ENCODE assay signal across 29 cellular contexts in genomic region chr21:33747420-33747819, GRCh38.
"Had no signal": no experiment of that assay in that cellular context is flagged by ENCODE, and none has a peak within 500 bp of the region (broad histone marks: within the 10 kb centered on the region; RNA-seq: fewer than 3 reads in every experiment).

No MANE protein-coding gene starts in this region.

- ATAC-seq: activated CD4-positive, CD25-positive, alpha-beta regulatory T cell treated with anti-CD3 and anti-CD28 coated beads, Interleukin-2, amount 50 U/mL, for 24 hours; activated CD8-positive, alpha-beta T cell treated with anti-CD3 and anti-CD28 coated beads for 36 hours; activated T-cell treated with anti-CD3 and anti-CD28 coated beads, Interleukin-2, amount 50 U/mL, for 72 hours; Panc1; Right ventricle myocardium inferior had no signal

- H3K27ac ChIP-seq: adrenal gland, breast epithelium, colonic mucosa, SK-N-MC, WERI-Rb-1 had no signal

- H3K36me3 Mint-ChIP-seq: activated naive CD4-positive, alpha-beta T cell treated with anti-CD3 and anti-CD28 coated beads, Interleukin-2, amount 10 ng/mL, durations not matched to agents 7 days and 5 days; activated naive CD8-positive, alpha-beta T cell treated with anti-CD3 and anti-CD28 coated beads, Interleukin-2, amount 10 ng/mL, durations not matched to agents 7 days and 5 days had no signal

- H3K4me3 Mint-ChIP-seq: activated CD8-positive, alpha-beta T cell treated with anti-CD3 and anti-CD28 coated beads for 36 hours; activated naive CD4-positive, alpha-beta T cell treated with anti-CD3 and anti-CD28 coated beads, Interleukin-2, amount 10 ng/mL, durations not matched to agents 7 days and 5 days; activated naive CD8-positive, alpha-beta T cell treated with anti-CD3 and anti-CD28 coated beads, Interleukin-2, amount 10 ng/mL, durations not matched to agents 7 days and 5 days; activated T-cell treated with anti-CD3 and anti-CD28 coated beads, Interleukin-2, amount 50 U/mL, for 72 hours had no signal

- H3K4me1 Mint-ChIP-seq: activated naive CD4-positive, alpha-beta T cell treated with anti-CD3 and anti-CD28 coated beads, Interleukin-2, amount 10 ng/mL, durations not matched to agents 7 days and 5 days; activated naive CD8-positive, alpha-beta T cell treated with anti-CD3 and anti-CD28 coated beads, Interleukin-2, amount 10 ng/mL, durations not matched to agents 7 days and 5 days had no signal

- H3K27me3 Mint-ChIP-seq: activated CD8-positive, alpha-beta T cell treated with anti-CD3 and anti-CD28 coated beads for 36 hours had no signal

- H3K27ac Mint-ChIP-seq: activated CD8-positive, alpha-beta T cell treated with anti-CD3 and anti-CD28 coated beads for 36 hours; activated naive CD4-positive, alpha-beta T cell treated with anti-CD3 and anti-CD28 coated beads, Interleukin-2, amount 10 ng/mL, durations not matched to agents 7 days and 5 days; activated naive CD8-positive, alpha-beta T cell treated with anti-CD3 and anti-CD28 coated beads, Interleukin-2, amount 10 ng/mL, durations not matched to agents 7 days and 5 days; activated T-cell treated with anti-CD3 and anti-CD28 coated beads, Interleukin-2, amount 50 U/mL, for 72 hours; activated T-helper 2 cell treated with anti-CD3 and anti-CD28 coated beads, Interferon-gamma antibody, Interleukin-2, Interleukin-4, amounts not matched to agents 10 μg/mL and 5 μg/mL and 100 μg/mL, durations not matched to agents 14 hours and 24 hours and 36 hours had no signal

- H3K36me3 ChIP-seq: adrenal gland, breast epithelium, colonic mucosa had no signal

- H3K4me3 ChIP-seq: adrenal gland, breast epithelium, colonic mucosa, SK-N-MC had no signal

- H3K9me3 ChIP-seq: colonic mucosa had no signal

- H3K4me1 ChIP-seq: breast epithelium, colonic mucosa had no signal

- DNase-seq: activated CD4-positive, alpha-beta T cell treated with anti-CD3 and anti-CD28 coated beads for 4 hours; activated CD8-positive, alpha-beta memory T cell treated with anti-CD3 and anti-CD28 coated beads, Interleukin-2, amount 50 U/mL, for 4 hours; activated CD8-positive, alpha-beta T cell treated with anti-CD3 and anti-CD28 coated beads for 36 hours; activated gamma-delta T cell treated with Interleukin-2 at 50 U/mL for 16 hours; activated naive CD4-positive, alpha-beta T cell treated with anti-CD3 and anti-CD28 coated beads, Interleukin-2, amount 10 ng/mL, durations not matched to agents 7 days and 5 days; activated naive CD8-positive, alpha-beta T cell treated with anti-CD3 and anti-CD28 coated beads, Interleukin-2, amount 10 ng/mL, durations not matched to agents 7 days and 5 days; activated T-cell treated with anti-CD3 and anti-CD28 coated beads, Interleukin-2, amount 50 U/mL, for 72 hours; adrenal gland; anterior cingulate cortex; caudate nucleus; colonic mucosa; NCI-H1417; NCI-H2029; NCI-H2107; NCI-H510A treated with DMSO at 0.1 percent for 48 hours; NCI-H69; NK-92 treated with Interleukin-12 subunit alpha and Interleukin-12 subunit beta, amount 100 ng/mL, for 24 hours; OCI-M1; RPMI8226; T-helper 2 cell; T1000; WERI-Rb-1 had no signal

- H3K27me3 ChIP-seq: adrenal gland, breast epithelium, colonic mucosa had no signal

- FAIRE-seq: TTC549 had no signal
